20 cellular contexts compared by ENCODE assay signal in genomic region chr3:8482263-8482662, GRCh38. TPM values are rescaled to one million over a fixed set of nuclear protein-coding genes. Genes with fewer than 3 reads are reported as not detected.
DNase-seq lines count a peak whose midpoint lies in the region; ATAC-seq, FAIRE-seq and TF ChIP-seq lines count a peak whose summit lies in the region.
"Had no signal": no experiment of that assay in that cellular context is flagged by ENCODE, and none has a peak within 500 bp of the region (broad histone marks: within the 10 kb centered on the region; RNA-seq: fewer than 3 reads in every experiment).

No MANE protein-coding gene starts in this region.

- no peaks in the 10 kb centered on the region for H3K27me3 ChIP-seq in astrocyte (ENCODE audit: insufficient read depth, low read length)
- no peaks in the 10 kb centered on the region for H3K27me3 ChIP-seq in gastroesophageal sphincter
- H3K27me3 ChIP-seq in transverse colon = no peaks in the 10 kb centered on the region
- H3K27me3 ChIP-seq: BLaER1 had no signal

- TF ChIP-seq EP300 in gastroesophageal sphincter (IDR thresholded peaks at IDR 0.05) (no peak), transverse colon (IDR thresholded peaks at IDR 0.05; ENCODE audit: low read depth) (no peak)

- H3K4me1 ChIP-seq in astrocyte (ENCODE audit: insufficient read depth, low read length) (peaks cover 24% of the 10 kb centered on the region), gastroesophageal sphincter (peaks cover 2 to 17% (median 10%) of the 10 kb centered on the region in 3 donors), transverse colon (no peaks in the 10 kb centered on the region)
- H3K4me1 ChIP-seq: BLaER1 had no signal

- H3K9me3 Mint-ChIP-seq in astrocyte (ENCODE audit: unreplicated experiment) (peaks cover 16% of the 10 kb centered on the region), nephron progenitor cell (peaks cover 23% of the 10 kb centered on the region)
- H3K9me3 Mint-ChIP-seq: activated T-cell treated with anti-CD3 and anti-CD28 coated beads, Interleukin-2, amount 50 U/mL, for 4 hours had no signal

- in situ Hi-C loops in transverse colon (cut with MboI; ENCODE audit: low pct_ligation_motif_present in 1 of 4, low pct_unique_long_range_greater_than_20kb in 1 of 4, low sequenced_read_pairs in 3 of 4) = no loop called here

- H3K4me3 Mint-ChIP-seq in astrocyte (ENCODE audit: unreplicated experiment) (no peak overlapping the region), nephron progenitor cell (no peak overlapping the region)
- H3K4me3 Mint-ChIP-seq: activated naive CD8-positive, alpha-beta T cell; activated T-cell treated with anti-CD3 and anti-CD28 coated beads, Interleukin-2, amount 50 U/mL, for 4 hours had no signal

- WGBS in gastroesophageal sphincter (ENCODE audit: low coverage in 1 of 2), 2 donors = 44 to 46% methylated on average over 2 of the region's 2 CpGs
- 50% methylated on average over 2 of the region's 2 CpGs; no CpG with 5 or more reads in 1 of the 2 donors for whole genome bisulfite sequencing in transverse colon (ENCODE audit: low coverage in 1 of 2), 2 donors

- TF ChIP-seq CTCF in astrocyte (IDR thresholded peaks at IDR 0.05; ENCODE audit: insufficient read depth, low read depth, low read length) (no peak), gastroesophageal sphincter (IDR thresholded peaks at IDR 0.05) (no peak), nephron progenitor cell (IDR thresholded peaks at IDR 0.05) (no peak), transverse colon (IDR thresholded peaks at IDR 0.05) (no peak), GM10248 (IDR thresholded peaks at IDR 0.05; ENCODE audit: control extremely low read depth, extremely low read depth, low read depth, missing control alignments) (no peak)

- intact Hi-C loops in transverse colon (cut with DNase I; ENCODE audit: low total_unique reads) = no loop called here

- no peak overlapping the region for H3K4me3 ChIP-seq in astrocyte (ENCODE audit: insufficient read depth, low read depth, low read length)
- no peak overlapping the region for H3K4me3 ChIP-seq in gastroesophageal sphincter
- H3K4me3 ChIP-seq in transverse colon = no peak overlapping the region
- H3K4me3 ChIP-seq: BLaER1, SK-N-MC had no signal

- peak overlapping the region; percentile 71 for H3K27ac ChIP-seq in astrocyte (ENCODE audit: low read depth, low read length)
- peak overlapping the region in 3 of 4 donors; percentile 58 to 75 (median 72) for H3K27ac ChIP-seq in gastroesophageal sphincter
- peak overlapping the region; percentile 6 to 66 (median 46) for H3K27ac ChIP-seq in transverse colon
- H3K27ac ChIP-seq: BLaER1, HL-60, SK-N-MC had no signal

- peaks cover 42% of the 10 kb centered on the region for H3K4me1 Mint-ChIP-seq in astrocyte (ENCODE audit: low read depth, unreplicated experiment)
- H3K4me1 Mint-ChIP-seq in nephron progenitor cell = peaks cover 13% of the 10 kb centered on the region

- H3K36me3 ChIP-seq in astrocyte (ENCODE audit: insufficient read depth, low read length) (no peaks in the 10 kb centered on the region), gastroesophageal sphincter (no peaks in the 10 kb centered on the region), transverse colon (no peaks in the 10 kb centered on the region)
- H3K36me3 ChIP-seq: BLaER1 had no signal

- peaks cover 7% of the 10 kb centered on the region for H3K36me3 Mint-ChIP-seq in astrocyte (ENCODE audit: low read depth, unreplicated experiment)
- H3K36me3 Mint-ChIP-seq in nephron progenitor cell (ENCODE audit: low read depth) = peaks cover 18% of the 10 kb centered on the region
- H3K36me3 Mint-ChIP-seq: activated naive CD8-positive, alpha-beta T cell had no signal

- peak overlapping the region; percentile 95 for H3K27ac Mint-ChIP-seq in astrocyte (ENCODE audit: unreplicated experiment)
- H3K27ac Mint-ChIP-seq in nephron progenitor cell = peak overlapping the region; percentile 73
- H3K27ac Mint-ChIP-seq: activated naive CD8-positive, alpha-beta T cell had no signal

- H3K79me2 ChIP-seq in astrocyte (ENCODE audit: insufficient read depth, low read length) = no peaks in the 10 kb centered on the region

- H4K20me1 ChIP-seq in astrocyte (ENCODE audit: insufficient read depth, low read length) = no peaks in the 10 kb centered on the region
- H4K20me1 ChIP-seq: BLaER1 had no signal

- H3K27me3 Mint-ChIP-seq in astrocyte (ENCODE audit: low read depth, unreplicated experiment) (no peaks in the 10 kb centered on the region), nephron progenitor cell (ENCODE audit: low read depth, poor library complexity) (peaks cover 8% of the 10 kb centered on the region)
- H3K27me3 Mint-ChIP-seq: activated naive CD8-positive, alpha-beta T cell had no signal

- DNase-seq in astrocyte (ENCODE audit: low read depth) (no peak), nephron progenitor cell (no peak), transverse colon (no peak), GM10248 (ENCODE audit: extremely low spot score) (no peak), KG1 (lab: John Stamatoyannopoulos, UW) (no peak), NCI-H226 (no peak), retina (no peak)
- DNase-seq: activated CD4-positive, alpha-beta T cell treated with anti-CD3 and anti-CD28 coated beads, Interleukin-2, amount 50 U/mL, for 1 hour; activated T-cell treated with anti-CD3 and anti-CD28 coated beads, Interleukin-2, amount 50 U/mL, for 4 hours; caudate nucleus; DMS153; islet precursor cell; NCI-H1436; substantia nigra had no signal

- POLR2A ChIA-PET in GM10248 (lab: Yijun Ruan, JAX) = no interaction called here

- H3K9me3 ChIP-seq in astrocyte (ENCODE audit: insufficient read depth, low read depth, low read length) (peaks cover 5% of the 10 kb centered on the region), gastroesophageal sphincter (no peaks in the 10 kb centered on the region), transverse colon (no peaks in the 10 kb centered on the region)
- H3K9me3 ChIP-seq: BLaER1 had no signal

- peak overlapping the region; percentile 52 for H3K9ac ChIP-seq in astrocyte (ENCODE audit: low read length)
- H3K9ac ChIP-seq: BLaER1 had no signal

- H3K4me2 ChIP-seq in astrocyte (ENCODE audit: low read length) = no peak overlapping the region
- H3K4me2 ChIP-seq: BLaER1 had no signal

- no peak for TF ChIP-seq POLR2A in gastroesophageal sphincter (IDR thresholded peaks at IDR 0.05)
- no peak for TF ChIP-seq POLR2A in transverse colon (IDR thresholded peaks at IDR 0.05)

- no peak for FAIRE-seq in astrocyte (lab: Jason Lieb, UNC)
- FAIRE-seq: GM18507 had no signal

- no peak for ATAC-seq in gastroesophageal sphincter
- ATAC-seq: activated T-cell treated with anti-CD3 and anti-CD28 coated beads, Interleukin-2, amount 50 U/mL, for 4 hours had no signal

- CTCF ChIA-PET in GM10248 (lab: Yijun Ruan, JAX) = no interaction called here

- H2AFZ ChIP-seq in astrocyte (ENCODE audit: low read depth, low read length) = no peak overlapping the region

RNA-seq across cellular contexts. Expression of gene LMCD1, which starts 19.4 kb away (rescaled TPM):
- total RNA-seq in astrocyte (374 and 437 TPM in 2 replicates), gastroesophageal sphincter (100 to 1,000 TPM in 2 of 4 donors, 10 to 100 TPM in 2; 17.6 to 318 (median 136) TPM), transverse colon (10 to 100 TPM in 2 of 4 donors, 1 to 10 TPM in 2; 6.7 to 26.6 (median 9.6) TPM)
